ENCODE assay signal across 23 cellular contexts in genomic region chrX:47614618-47615017, GRCh38.
"Had no signal": no experiment of that assay in that cellular context is flagged by ENCODE, and none has a peak within 500 bp of the region (broad histone marks: within the 10 kb centered on the region; RNA-seq: fewer than 3 reads in every experiment).

No MANE protein-coding gene starts in this region.

- H3K4me3 Mint-ChIP-seq: dendritic cell treated with granulocyte-macrophage colony-stimulating factor and Interleukin-4, amounts not matched to agents 40 ng/mL and 50 ng/mL, for 4 days; effector memory CD8-positive, alpha-beta T cell; endodermal cell; immature natural killer cell had no signal

- ATAC-seq: effector memory CD8-positive, alpha-beta T cell; esophagus mucosa; gastrocnemius medialis; heart left ventricle; left cardiac atrium; left lung; left ventricle myocardium superior; lower lobe of right lung had no signal

- H3K4me1 Mint-ChIP-seq: endodermal cell had no signal

- H3K9me3 Mint-ChIP-seq: dendritic cell treated with granulocyte-macrophage colony-stimulating factor and Interleukin-4, amounts not matched to agents 40 ng/mL and 50 ng/mL, for 4 days; effector memory CD8-positive, alpha-beta T cell had no signal

- H3K36me3 ChIP-seq: colonic mucosa, esophagus squamous epithelium, gastrocnemius medialis, heart left ventricle, left lung, lower lobe of right lung had no signal

- H3K27ac ChIP-seq: colonic mucosa, epithelial cell of prostate, esophagus squamous epithelium, gastrocnemius medialis, heart left ventricle, hepatocyte, left lung, lower lobe of right lung had no signal

- H3K4me3 ChIP-seq: colonic mucosa, esophagus squamous epithelium, gastrocnemius medialis, heart left ventricle, hepatocyte, left lung, lower lobe of right lung had no signal

- H3K4me1 ChIP-seq: colonic mucosa, gastrocnemius medialis, lower lobe of right lung had no signal

- H3K9me3 ChIP-seq: colonic mucosa, esophagus squamous epithelium, gastrocnemius medialis, heart left ventricle, left lung, lower lobe of right lung had no signal

- H3K27me3 ChIP-seq: colonic mucosa, gastrocnemius medialis, hepatocyte had no signal

- H3K36me3 Mint-ChIP-seq: immature natural killer cell had no signal

- H3K27ac Mint-ChIP-seq: dendritic cell treated with granulocyte-macrophage colony-stimulating factor and Interleukin-4, amounts not matched to agents 40 ng/mL and 50 ng/mL, for 4 days; effector memory CD8-positive, alpha-beta T cell; endodermal cell; immature natural killer cell had no signal

- DNase-seq: colonic mucosa; cortex of kidney; effector CD8-positive, alpha-beta T cell; effector memory CD8-positive, alpha-beta T cell; endodermal cell; erythroblast; esophagus squamous epithelium; foreskin fibroblast; foreskin melanocyte; gastrocnemius medialis; heart left ventricle; hypothalamus; immature natural killer cell; left cardiac atrium; left lung; left ventricle myocardium superior; lower lobe of right lung; mesenchymal stem cell; midbrain had no signal
